Comparison of ENCODE assay signal across 1 cellular context in the genomic region with DNA sequence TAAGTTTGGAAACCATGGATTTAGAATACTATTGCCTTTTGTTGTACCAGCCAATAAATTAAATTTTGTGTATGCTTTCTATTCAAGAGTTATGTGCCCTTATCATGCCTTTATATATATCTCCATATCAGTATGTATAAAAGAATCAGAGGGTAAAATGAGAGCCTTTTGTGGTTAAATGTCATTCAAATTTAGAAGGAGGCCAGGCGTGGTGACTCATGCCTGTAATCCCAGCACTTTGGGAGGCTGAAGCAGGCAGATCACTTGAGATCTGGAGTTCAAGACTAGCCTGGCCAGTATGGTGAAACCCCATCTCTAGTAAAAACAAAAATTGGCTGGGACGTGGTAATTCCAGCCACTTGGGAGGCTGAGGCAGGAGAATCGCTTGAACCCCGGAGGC.
TF ChIP-seq lines count a peak whose summit lies in the region.

No MANE protein-coding gene starts in this region.

TF ChIP-seq in K562, 482 proteins besides CTCF, POLR2A, EP300 and RAD21:
- TF ChIP-seq, protein P1, sequence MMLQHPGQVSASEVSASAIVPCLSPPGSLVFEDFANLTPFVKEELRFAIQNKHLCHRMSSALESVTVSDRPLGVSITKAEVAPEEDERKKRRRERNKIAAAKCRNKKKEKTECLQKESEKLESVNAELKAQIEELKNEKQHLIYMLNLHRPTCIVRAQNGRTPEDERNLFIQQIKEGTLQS (IDR thresholded peaks at IDR 0.05) = peak; percentile 46
- TF ChIP-seq, protein P1 (CRISPR knock-in tag; conservative IDR thresholded peaks at IDR 0.05) = no peak
- TF ChIP-seq, protein P2, sequence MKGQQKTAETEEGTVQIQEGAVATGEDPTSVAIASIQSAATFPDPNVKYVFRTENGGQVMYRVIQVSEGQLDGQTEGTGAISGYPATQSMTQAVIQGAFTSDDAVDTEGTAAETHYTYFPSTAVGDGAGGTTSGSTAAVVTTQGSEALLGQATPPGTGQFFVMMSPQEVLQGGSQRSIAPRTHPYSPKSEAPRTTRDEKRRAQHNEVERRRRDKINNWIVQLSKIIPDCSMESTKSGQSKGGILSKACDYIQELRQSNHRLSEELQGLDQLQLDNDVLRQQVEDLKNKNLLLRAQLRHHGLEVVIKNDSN (CRISPR knock-in tag; IDR thresholded peaks at IDR 0.05) = no peak
- TF ChIP-seq BACH1 (tag; IDR thresholded peaks at IDR 0.05) (no peak), JUND (IDR thresholded peaks at IDR 0.05; ENCODE audit: borderline replicate concordance, low read depth, low read length) (peak; percentile 38; the same call in 1 of the 2 replicates), JUND (tag; IDR thresholded peaks at IDR 0.05; ENCODE audit: borderline replicate concordance, low read depth, low read length) (no peak), KDM1A (IDR thresholded peaks at IDR 0.05) (0 out of 4 replicates have a peak, but pooled peaks of 1 of the 2 experiments have one; percentile 14), POLR3A (IDR thresholded peaks at IDR 0.05; ENCODE audit: borderline replicate concordance, extremely low read depth, insufficient read depth, insufficient read length) (no peak)
